In genomic region chr3:128808672-128809071, GRCh38 we compare ENCODE assay signal across 15 cellular contexts.
DNase-seq lines count a peak whose midpoint lies in the region; ATAC-seq and TF ChIP-seq lines count a peak whose summit lies in the region.
"Had no signal": no experiment of that assay in that cellular context is flagged by ENCODE, and none has a peak within 500 bp of the region (broad histone marks: within the 10 kb centered on the region; RNA-seq: fewer than 3 reads in every experiment).

No MANE protein-coding gene starts in this region.

- no peaks in the 10 kb centered on the region for H3K9me3 Mint-ChIP-seq in activated CD8-positive, alpha-beta T cell treated with anti-CD3 and anti-CD28 coated beads, Interleukin-2, amount 10 ng/mL, durations not matched to agents 7 days and 5 days (ENCODE audit: insufficient read depth)

- no peak overlapping the region for H3K4me3 Mint-ChIP-seq in activated CD8-positive, alpha-beta T cell treated with anti-CD3 and anti-CD28 coated beads, Interleukin-2, amount 10 ng/mL, durations not matched to agents 7 days and 5 days

- no peak overlapping the region for H3K4me3 ChIP-seq in heart left ventricle
- H3K4me3 ChIP-seq in gastrocnemius medialis: no peak overlapping the region
- no peak overlapping the region for H3K4me3 ChIP-seq in upper lobe of left lung
- H3K4me3 ChIP-seq: adrenal gland had no signal

- peak in 1 of 12 donors; percentile 10 for TF ChIP-seq CTCF in heart left ventricle (IDR thresholded peaks at IDR 0.05)
- TF ChIP-seq CTCF in gastrocnemius medialis (IDR thresholded peaks at IDR 0.05 in 4 of 5, conservative IDR thresholded peaks at IDR 0.05 in 1 of 5): no peak
- no peak for TF ChIP-seq CTCF in upper lobe of left lung (IDR thresholded peaks at IDR 0.05)

- no peaks in the 10 kb centered on the region for H3K27me3 Mint-ChIP-seq in activated CD8-positive, alpha-beta T cell treated with anti-CD3 and anti-CD28 coated beads, Interleukin-2, amount 10 ng/mL, durations not matched to agents 7 days and 5 days (ENCODE audit: low read depth)

- 78 to 87% (median 80%) methylated on average over 3 of the region's 3 CpGs for WGBS in heart left ventricle, 4 donors
- 79 to 81% methylated on average over 3 of the region's 3 CpGs for WGBS in upper lobe of left lung, 2 donors

- H3K4me1 ChIP-seq in heart left ventricle (peaks cover 10 to 91% (median 72%) of the 10 kb centered on the region in 12 donors), gastrocnemius medialis (peaks cover 83 to 97% of the 10 kb centered on the region in 2 donors), upper lobe of left lung (peaks cover 23 to 60% (median 38%) of the 10 kb centered on the region in 4 donors)

- in situ Hi-C loops in gastrocnemius medialis (cut with MboI; ENCODE audit: low sequenced_read_pairs in 4 of 4): no loop called here

- intact Hi-C loops in heart left ventricle (cut with DNase I) (no loop called here), gastrocnemius medialis (cut with DNase I; ENCODE audit: low total_unique reads) (loop anchor here (10.0 kb wide), 1 partner anchor 434 kb away; no protein-coding TSS in a partner anchor)

- TF ChIP-seq EP300 in upper lobe of left lung (IDR thresholded peaks at IDR 0.05): no peak

- H3K27ac ChIP-seq in heart left ventricle: peak overlapping the region; percentile 17 to 89 (median 66)
- H3K27ac ChIP-seq in gastrocnemius medialis: peak overlapping the region; percentile 94 to 99 (median 96)
- H3K27ac ChIP-seq in upper lobe of left lung: peak overlapping the region in 1 of 4 donors; percentile 46

- peaks cover 73% of the 10 kb centered on the region for H3K36me3 Mint-ChIP-seq in activated CD8-positive, alpha-beta T cell treated with anti-CD3 and anti-CD28 coated beads, Interleukin-2, amount 10 ng/mL, durations not matched to agents 7 days and 5 days (ENCODE audit: low read depth)

- H3K36me3 ChIP-seq in heart left ventricle: peaks cover 0 to 81% (median 69%) of the 10 kb centered on the region in 9 donors
- peaks cover 0 to 41% of the 10 kb centered on the region in 2 donors for H3K36me3 ChIP-seq in gastrocnemius medialis
- peaks cover 2 to 83% (median 44%) of the 10 kb centered on the region in 4 donors for H3K36me3 ChIP-seq in upper lobe of left lung

- peak; percentile 98 for DNase-seq in COLO829 (ENCODE audit: low spot score)
- DNase-seq in activated CD8-positive, alpha-beta T cell treated with anti-CD3 and anti-CD28 coated beads, Interleukin-2, amount 10 ng/mL, durations not matched to agents 7 days and 5 days: no peak
- DNase-seq in heart left ventricle: no peak
- DNase-seq in gastrocnemius medialis: no peak
- no peak for DNase-seq in upper lobe of left lung
- no peak for DNase-seq in NCI-H345 treated with DMSO at 0.1 percent for 48 hours (lab: John Stamatoyannopoulos, UW; ENCODE audit: unreplicated experiment)
- DNase-seq: adrenal gland; foreskin fibroblast; GF-D8; IMR-90; NCI-H1048; NCI-H446; stimulated activated CD4-positive, alpha-beta T cell treated with anti-CD3 and anti-CD28 coated beads, Interleukin-2, amount 100 ng/mL, for 48 hours; T1000 had no signal

- CTCF ChIA-PET in activated CD8-positive, alpha-beta T cell treated with anti-CD3 and anti-CD28 coated beads, Interleukin-2, amount 10 ng/mL, durations not matched to agents 7 days and 5 days (lab: Charles Lee): interaction anchor here (1.6 to 1.7 kb wide), 2 partner anchors 14 to 128 kb away, joined by 9 read pairs; no protein-coding TSS in a partner anchor

- POLR2A ChIA-PET in activated CD8-positive, alpha-beta T cell treated with anti-CD3 and anti-CD28 coated beads, Interleukin-2, amount 10 ng/mL, durations not matched to agents 7 days and 5 days (lab: Charles Lee): no interaction called here

- no peak for TF ChIP-seq POLR2A in heart left ventricle (IDR thresholded peaks at IDR 0.05)
- TF ChIP-seq POLR2A in gastrocnemius medialis (IDR thresholded peaks at IDR 0.05): no peak
- no peak for TF ChIP-seq POLR2A in upper lobe of left lung (IDR thresholded peaks at IDR 0.05)

- H3K27ac Mint-ChIP-seq in activated CD8-positive, alpha-beta T cell treated with anti-CD3 and anti-CD28 coated beads, Interleukin-2, amount 10 ng/mL, durations not matched to agents 7 days and 5 days: peak overlapping the region; percentile 44

- no peaks in the 10 kb centered on the region for H3K27me3 ChIP-seq in heart left ventricle
- H3K27me3 ChIP-seq in gastrocnemius medialis: no peaks in the 10 kb centered on the region
- H3K27me3 ChIP-seq in upper lobe of left lung: no peaks in the 10 kb centered on the region
- H3K27me3 ChIP-seq: adrenal gland had no signal

- H3K9me3 ChIP-seq in heart left ventricle: no peaks in the 10 kb centered on the region
- H3K9me3 ChIP-seq in gastrocnemius medialis: no peaks in the 10 kb centered on the region
- no peaks in the 10 kb centered on the region for H3K9me3 ChIP-seq in upper lobe of left lung
- H3K9me3 ChIP-seq: adrenal gland had no signal

- H3K4me1 Mint-ChIP-seq in activated CD8-positive, alpha-beta T cell treated with anti-CD3 and anti-CD28 coated beads, Interleukin-2, amount 10 ng/mL, durations not matched to agents 7 days and 5 days (ENCODE audit: low read depth): peaks cover 29% of the 10 kb centered on the region

- ATAC-seq in activated CD8-positive, alpha-beta T cell treated with anti-CD3 and anti-CD28 coated beads, Interleukin-2, amount 10 ng/mL, durations not matched to agents 7 days and 5 days: no peak
- ATAC-seq in heart left ventricle: peak in 1 of 4 donors; percentile 13
- no peak for ATAC-seq in gastrocnemius medialis
- ATAC-seq in GM21390 (IDR thresholded peaks at IDR 0.05; ENCODE audit: unreplicated experiment): no peak
- no peak for ATAC-seq in upper lobe of left lung (ENCODE audit: low FRiP score in 2 of 2)
